1 cellular context compared by ENCODE assay signal in genomic region chr20:56995635-56996075, GRCh38.
TF ChIP-seq lines count a peak whose summit lies in the region.

No MANE protein-coding gene starts in this region.

TF ChIP-seq in GM23338, 12 proteins besides CTCF, POLR2A, EP300 and RAD21 (continued from another document):
- TF ChIP-seq ETS1 (IDR thresholded peaks at IDR 0.05) (no peak), REST (IDR thresholded peaks at IDR 0.05; ENCODE audit: unreplicated experiment) (no peak), ZNF331 (CRISPR knock-in tag; IDR thresholded peaks at IDR 0.05; ENCODE audit: low read depth) (no peak), JUNB (IDR thresholded peaks at IDR 0.05; ENCODE audit: unreplicated experiment) (no peak), POLR2AphosphoS5 (IDR thresholded peaks at IDR 0.05; ENCODE audit: low read depth) (no peak), ZNF114 (CRISPR knock-in tag; IDR thresholded peaks at IDR 0.05) (no peak)
